In the genomic region with DNA sequence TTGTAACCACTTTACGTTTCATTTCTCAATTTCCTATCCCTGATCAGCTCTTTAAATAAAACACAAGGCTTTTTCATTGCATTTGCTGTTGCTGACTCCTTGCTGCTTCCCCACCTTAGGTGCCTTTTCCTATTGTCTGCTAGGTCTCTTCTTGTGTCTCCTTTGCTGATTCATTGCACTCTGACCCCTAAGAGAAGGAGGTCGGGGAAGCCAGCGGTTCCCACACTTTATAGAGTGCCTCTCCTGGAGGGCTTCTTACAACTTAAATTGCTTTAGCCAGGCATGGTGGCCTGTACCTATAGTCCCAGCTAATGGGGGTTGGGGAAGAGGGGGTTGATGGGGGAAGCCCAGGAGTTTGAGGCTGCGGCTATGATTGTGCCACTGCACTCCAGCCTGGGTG, we compare ENCODE assay signal across 30 cellular contexts.
"Had no signal": no experiment of that assay in that cellular context is flagged by ENCODE, and none has a peak within 500 bp of the region (broad histone marks: within the 10 kb centered on the region; RNA-seq: fewer than 3 reads in every experiment).

No MANE protein-coding gene starts in this region.

- H3K4me1 ChIP-seq: body of pancreas, breast epithelium, colonic mucosa, esophagus muscularis mucosa, foreskin keratinocyte, gastrocnemius medialis had no signal

- H3K27me3 ChIP-seq: body of pancreas, breast epithelium, cardiac muscle cell, colonic mucosa, foreskin keratinocyte, gastrocnemius medialis, heart left ventricle had no signal

- H3K27ac Mint-ChIP-seq: activated CD4-positive, alpha-beta T cell treated with anti-CD3 and anti-CD28 coated beads for 36 hours; activated CD4-positive, alpha-beta T cell treated with anti-CD3 and anti-CD28 coated beads, Interleukin-2, amount 10 ng/mL, durations not matched to agents 7 days and 5 days; activated CD8-positive, alpha-beta T cell treated with anti-CD3 and anti-CD28 coated beads for 36 hours; activated naive CD8-positive, alpha-beta T cell; activated T-helper 17 cell treated with anti-CD3 and anti-CD28 coated beads, Interleukin-2, amount 50 U/mL, for 72 hours had no signal

- H3K9me3 Mint-ChIP-seq: activated CD4-positive, alpha-beta T cell treated with anti-CD3 and anti-CD28 coated beads, Interleukin-2, amount 10 ng/mL, durations not matched to agents 7 days and 5 days; activated CD8-positive, alpha-beta T cell treated with anti-CD3 and anti-CD28 coated beads for 36 hours; activated T-cell treated with anti-CD3 and anti-CD28 coated beads, Interleukin-2, amount 50 U/mL, for 4 hours; activated T-helper 17 cell treated with anti-CD3 and anti-CD28 coated beads, Interleukin-2, amount 50 U/mL, for 72 hours had no signal

- H3K4me3 Mint-ChIP-seq: activated CD4-positive, alpha-beta T cell treated with anti-CD3 and anti-CD28 coated beads for 36 hours; activated CD4-positive, alpha-beta T cell treated with anti-CD3 and anti-CD28 coated beads, Interleukin-2, amount 10 ng/mL, durations not matched to agents 7 days and 5 days; activated CD8-positive, alpha-beta T cell treated with anti-CD3 and anti-CD28 coated beads for 36 hours; activated naive CD8-positive, alpha-beta T cell; activated T-cell treated with anti-CD3 and anti-CD28 coated beads, Interleukin-2, amount 50 U/mL, for 4 hours; activated T-helper 17 cell treated with anti-CD3 and anti-CD28 coated beads, Interleukin-2, amount 50 U/mL, for 72 hours had no signal

- H3K36me3 ChIP-seq: breast epithelium, cardiac muscle cell, colonic mucosa, esophagus muscularis mucosa, gastrocnemius medialis, heart left ventricle had no signal

- DNase-seq: activated CD4-positive, alpha-beta T cell treated with anti-CD3 and anti-CD28 coated beads for 36 hours; activated CD4-positive, alpha-beta T cell treated with anti-CD3 and anti-CD28 coated beads, Interleukin-2, amount 10 ng/mL, durations not matched to agents 7 days and 5 days; activated CD4-positive, alpha-beta T cell treated with anti-CD3 and anti-CD28 coated beads, Interleukin-2, amount 50 U/mL, for 48 hours; activated CD4-positive, CD25-positive, alpha-beta regulatory T cell; activated CD4-positive, CD25-positive, alpha-beta regulatory T cell treated with anti-CD3 and anti-CD28 coated beads, Interleukin-2, amount 50 U/mL, for 72 hours; activated CD8-positive, alpha-beta memory T cell treated with anti-CD3 and anti-CD28 coated beads for 24 hours; activated CD8-positive, alpha-beta T cell treated with anti-CD3 and anti-CD28 coated beads for 36 hours; activated effector memory CD4-positive, alpha-beta T cell treated with Interleukin-2 at 50 U/mL for 16 hours; activated gamma-delta T cell treated with Interleukin-2 at 50 U/mL for 16 hours; activated naive CD4-positive, alpha-beta T cell treated with anti-CD3 and anti-CD28 coated beads, Interleukin-2, amount 50 U/mL, for 16 hours; activated naive CD4-positive, alpha-beta T cell treated with Interleukin-2 at 50 U/mL for 16 hours; activated T-cell treated with anti-CD3 and anti-CD28 coated beads, Interleukin-2, amount 50 U/mL, for 4 hours; amniotic stem cell; anterior cingulate cortex; body of pancreas; central memory CD4-positive, alpha-beta T cell; cerebellar nuclear complex; colonic mucosa; effector memory CD4-positive, alpha-beta T cell; erythroblast; foreskin keratinocyte; gastrocnemius medialis; glutamatergic neuron; heart left ventricle; T-helper 2 cell had no signal

- H3K4me3 ChIP-seq: body of pancreas, breast epithelium, cardiac muscle cell, colonic mucosa, esophagus muscularis mucosa, gastrocnemius medialis, heart left ventricle had no signal

- H3K36me3 Mint-ChIP-seq: activated naive CD8-positive, alpha-beta T cell had no signal

- H3K27ac ChIP-seq: body of pancreas, breast epithelium, cardiac muscle cell, colonic mucosa, esophagus muscularis mucosa, foreskin keratinocyte, gastrocnemius medialis, heart left ventricle had no signal

- H3K9me3 ChIP-seq: body of pancreas, breast epithelium, colonic mucosa, esophagus muscularis mucosa, gastrocnemius medialis had no signal

- H3K4me1 Mint-ChIP-seq: activated CD4-positive, alpha-beta T cell treated with anti-CD3 and anti-CD28 coated beads for 36 hours; activated CD4-positive, alpha-beta T cell treated with anti-CD3 and anti-CD28 coated beads, Interleukin-2, amount 10 ng/mL, durations not matched to agents 7 days and 5 days; activated T-helper 17 cell treated with anti-CD3 and anti-CD28 coated beads, Interleukin-2, amount 50 U/mL, for 72 hours had no signal
